In genomic region chr12:56781726-56782125, GRCh38 we compare ENCODE assay signal across 1 cellular context.
TF ChIP-seq lines count a peak whose summit lies in the region.

No MANE protein-coding gene starts in this region.

TF ChIP-seq in HepG2, 621 proteins besides CTCF, POLR2A, EP300 and RAD21:
- TF ChIP-seq ZNF546 (CRISPR knock-in tag; conservative IDR thresholded peaks at IDR 0.05), result no peak
- TF ChIP-seq, protein P1, sequence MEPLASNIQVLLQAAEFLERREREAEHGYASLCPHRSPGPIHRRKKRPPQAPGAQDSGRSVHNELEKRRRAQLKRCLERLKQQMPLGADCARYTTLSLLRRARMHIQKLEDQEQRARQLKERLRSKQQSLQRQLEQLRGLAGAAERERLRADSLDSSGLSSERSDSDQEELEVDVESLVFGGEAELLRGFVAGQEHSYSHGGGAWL (CRISPR knock-in tag; IDR thresholded peaks at IDR 0.05), result no peak
- no peak for TF ChIP-seq PRDM4 (CRISPR knock-in tag; IDR thresholded peaks at IDR 0.05; ENCODE audit: borderline replicate concordance)
- TF ChIP-seq, protein P2, sequence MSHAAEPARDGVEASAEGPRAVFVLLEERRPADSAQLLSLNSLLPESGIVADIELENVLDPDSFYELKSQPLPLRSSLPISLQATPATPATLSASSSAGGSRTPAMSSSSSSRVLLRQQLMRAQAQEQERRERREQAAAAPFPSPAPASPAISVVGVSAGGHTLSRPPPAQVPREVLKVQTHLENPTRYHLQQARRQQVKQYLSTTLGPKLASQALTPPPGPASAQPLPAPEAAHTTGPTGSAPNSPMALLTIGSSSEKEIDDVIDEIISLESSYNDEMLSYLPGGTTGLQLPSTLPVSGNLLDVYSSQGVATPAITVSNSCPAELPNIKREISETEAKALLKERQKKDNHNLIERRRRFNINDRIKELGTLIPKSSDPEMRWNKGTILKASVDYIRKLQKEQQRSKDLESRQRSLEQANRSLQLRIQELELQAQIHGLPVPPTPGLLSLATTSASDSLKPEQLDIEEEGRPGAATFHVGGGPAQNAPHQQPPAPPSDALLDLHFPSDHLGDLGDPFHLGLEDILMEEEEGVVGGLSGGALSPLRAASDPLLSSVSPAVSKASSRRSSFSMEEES (CRISPR knock-in tag; IDR thresholded peaks at IDR 0.05), result no peak
- TF ChIP-seq HOXD1 (CRISPR knock-in tag; IDR thresholded peaks at IDR 0.05), result no peak
- TF ChIP-seq ZNF841 (CRISPR knock-in tag; IDR thresholded peaks at IDR 0.05; ENCODE audit: borderline replicate concordance), result no peak
- TF ChIP-seq ZNF782 (CRISPR knock-in tag; IDR thresholded peaks at IDR 0.05; ENCODE audit: borderline replicate concordance), result no peak
- no peak for TF ChIP-seq SMAD3 (CRISPR knock-in tag; IDR thresholded peaks at IDR 0.05)
- TF ChIP-seq, protein P3, sequence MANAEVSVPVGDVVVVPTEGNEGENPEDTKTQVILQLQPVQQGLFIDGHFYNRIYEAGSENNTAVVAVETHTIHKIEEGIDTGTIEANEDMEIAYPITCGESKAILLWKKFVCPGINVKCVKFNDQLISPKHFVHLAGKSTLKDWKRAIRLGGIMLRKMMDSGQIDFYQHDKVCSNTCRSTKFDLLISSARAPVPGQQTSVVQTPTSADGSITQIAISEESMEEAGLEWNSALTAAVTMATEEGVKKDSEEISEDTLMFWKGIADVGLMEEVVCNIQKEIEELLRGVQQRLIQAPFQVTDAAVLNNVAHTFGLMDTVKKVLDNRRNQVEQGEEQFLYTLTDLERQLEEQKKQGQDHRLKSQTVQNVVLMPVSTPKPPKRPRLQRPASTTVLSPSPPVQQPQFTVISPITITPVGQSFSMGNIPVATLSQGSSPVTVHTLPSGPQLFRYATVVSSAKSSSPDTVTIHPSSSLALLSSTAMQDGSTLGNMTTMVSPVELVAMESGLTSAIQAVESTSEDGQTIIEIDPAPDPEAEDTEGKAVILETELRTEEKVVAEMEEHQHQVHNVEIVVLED (CRISPR knock-in tag; IDR thresholded peaks at IDR 0.05; ENCODE audit: borderline replicate concordance), result no peak
- TF ChIP-seq ZBTB26 (CRISPR knock-in tag; IDR thresholded peaks at IDR 0.05; ENCODE audit: borderline replicate concordance), result no peak
- no peak for TF ChIP-seq PRDM15 (CRISPR knock-in tag; IDR thresholded peaks at IDR 0.05)
- TF ChIP-seq ZBTB7B (CRISPR knock-in tag; IDR thresholded peaks at IDR 0.05), result no peak
- no peak for TF ChIP-seq SNAI1 (CRISPR knock-in tag; IDR thresholded peaks at IDR 0.05; ENCODE audit: borderline replicate concordance)
- TF ChIP-seq RFXAP (CRISPR knock-in tag; IDR thresholded peaks at IDR 0.05; ENCODE audit: borderline replicate concordance), result no peak
- no peak for TF ChIP-seq TBX2 (CRISPR knock-in tag; IDR thresholded peaks at IDR 0.05; ENCODE audit: borderline replicate concordance)
- TF ChIP-seq BCL6 (CRISPR knock-in tag; IDR thresholded peaks at IDR 0.05), result no peak
- TF ChIP-seq ASH2L (IDR thresholded peaks at IDR 0.05; ENCODE audit: insufficient read length, low read depth, low read length), result no peak
TF ChIP-seq in HepG2: peak in this region for 0.
